ENCODE assay signal across 1 cellular context in the genomic region with DNA sequence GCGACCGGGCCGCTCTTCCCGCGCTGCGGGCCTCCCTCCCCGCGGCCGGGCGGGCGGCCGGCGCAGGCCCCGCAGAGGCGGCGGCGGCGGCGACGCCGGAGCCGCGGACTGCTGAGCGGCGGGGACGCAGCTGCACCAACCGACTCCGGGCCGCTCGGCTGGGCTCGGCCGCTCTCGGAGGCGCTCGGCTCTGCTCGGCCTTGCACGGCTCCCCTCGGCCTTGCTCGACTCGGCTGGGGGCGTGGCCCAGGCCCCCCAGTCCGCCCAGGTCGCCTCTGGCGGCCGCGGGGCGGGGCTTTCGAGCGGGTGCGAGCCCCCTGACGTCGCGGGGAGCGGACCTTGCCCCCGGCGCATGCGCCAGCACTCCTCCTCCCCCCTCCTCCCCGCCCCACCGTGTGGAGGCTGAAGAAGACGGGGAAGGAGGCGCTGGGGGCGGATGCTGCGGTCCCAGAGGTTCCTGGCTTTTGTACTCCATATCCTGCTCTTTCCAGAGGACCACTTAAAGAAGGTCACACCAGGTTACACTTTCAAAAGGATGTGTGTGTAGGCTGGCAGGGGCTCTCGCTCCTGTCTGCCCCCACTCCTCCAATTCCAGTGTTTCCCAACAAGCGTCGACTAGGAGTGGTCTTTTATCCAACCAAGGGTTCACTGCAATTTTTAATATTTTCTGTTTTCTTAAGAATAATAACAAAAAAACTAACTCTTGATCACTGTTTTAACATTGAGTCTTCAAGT.
TF ChIP-seq lines count a peak whose summit lies in the region.

A gene with protein sequence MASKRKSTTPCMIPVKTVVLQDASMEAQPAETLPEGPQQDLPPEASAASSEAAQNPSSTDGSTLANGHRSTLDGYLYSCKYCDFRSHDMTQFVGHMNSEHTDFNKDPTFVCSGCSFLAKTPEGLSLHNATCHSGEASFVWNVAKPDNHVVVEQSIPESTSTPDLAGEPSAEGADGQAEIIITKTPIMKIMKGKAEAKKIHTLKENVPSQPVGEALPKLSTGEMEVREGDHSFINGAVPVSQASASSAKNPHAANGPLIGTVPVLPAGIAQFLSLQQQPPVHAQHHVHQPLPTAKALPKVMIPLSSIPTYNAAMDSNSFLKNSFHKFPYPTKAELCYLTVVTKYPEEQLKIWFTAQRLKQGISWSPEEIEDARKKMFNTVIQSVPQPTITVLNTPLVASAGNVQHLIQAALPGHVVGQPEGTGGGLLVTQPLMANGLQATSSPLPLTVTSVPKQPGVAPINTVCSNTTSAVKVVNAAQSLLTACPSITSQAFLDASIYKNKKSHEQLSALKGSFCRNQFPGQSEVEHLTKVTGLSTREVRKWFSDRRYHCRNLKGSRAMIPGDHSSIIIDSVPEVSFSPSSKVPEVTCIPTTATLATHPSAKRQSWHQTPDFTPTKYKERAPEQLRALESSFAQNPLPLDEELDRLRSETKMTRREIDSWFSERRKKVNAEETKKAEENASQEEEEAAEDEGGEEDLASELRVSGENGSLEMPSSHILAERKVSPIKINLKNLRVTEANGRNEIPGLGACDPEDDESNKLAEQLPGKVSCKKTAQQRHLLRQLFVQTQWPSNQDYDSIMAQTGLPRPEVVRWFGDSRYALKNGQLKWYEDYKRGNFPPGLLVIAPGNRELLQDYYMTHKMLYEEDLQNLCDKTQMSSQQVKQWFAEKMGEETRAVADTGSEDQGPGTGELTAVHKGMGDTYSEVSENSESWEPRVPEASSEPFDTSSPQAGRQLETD (minus strand): TSS at position 196 of the 735 bp plus-strand sequence. CDS start 112,815 bp downstream, outside the sequence.

TF ChIP-seq in HepG2, 621 proteins besides CTCF, POLR2A, EP300 and RAD21 (continued from another document and continues in another):
- TF ChIP-seq TCF12 (IDR thresholded peaks at IDR 0.05) (no peak), TCF12 (CRISPR knock-in tag; IDR thresholded peaks at IDR 0.05) (0 out of 2 replicates have a peak, but pooled peaks have one; percentile 61), TBX2 (CRISPR knock-in tag; IDR thresholded peaks at IDR 0.05; ENCODE audit: borderline replicate concordance) (peak; percentile 25), ZNF263 (CRISPR knock-in tag; IDR thresholded peaks at IDR 0.05) (peak; percentile 82), NCOA1 (CRISPR knock-in tag; IDR thresholded peaks at IDR 0.05) (peak; percentile 26; the same call in 1 of the 2 replicates), KMT2B (CRISPR knock-in tag; IDR thresholded peaks at IDR 0.05) (peak; percentile 41; the same call in 1 of the 2 replicates), ZNF589 (CRISPR knock-in tag; conservative IDR thresholded peaks at IDR 0.05) (no peak), TCF7 (IDR thresholded peaks at IDR 0.05; ENCODE audit: low read depth) (no peak; the same call in 1 of the 2 replicates), ZNF101 (CRISPR knock-in tag; IDR thresholded peaks at IDR 0.05; ENCODE audit: borderline replicate concordance, low read depth) (no peak), ZKSCAN1 (IDR thresholded peaks at IDR 0.05; ENCODE audit: low read length) (no peak), ZNF747 (CRISPR knock-in tag; IDR thresholded peaks at IDR 0.05; ENCODE audit: borderline replicate concordance) (no peak; the same call in 1 of the 2 replicates), ONECUT2 (CRISPR knock-in tag; IDR thresholded peaks at IDR 0.05) (no peak), MTF2 (CRISPR knock-in tag; IDR thresholded peaks at IDR 0.05; ENCODE audit: borderline replicate concordance) (no peak), EHMT2 (IDR thresholded peaks at IDR 0.05; ENCODE audit: borderline replicate concordance, low read depth, low read length) (no peak), ZNF317 (CRISPR knock-in tag; IDR thresholded peaks at IDR 0.05) (0 out of 2 replicates have a peak, but pooled peaks have one; percentile 66), HNRNPK (IDR thresholded peaks at IDR 0.05; ENCODE audit: low read depth, low read length, poor library complexity, severe bottlenecking) (peak; percentile 78), HOXA7 (CRISPR knock-in tag; IDR thresholded peaks at IDR 0.05) (no peak), ZNF850 (CRISPR knock-in tag; conservative IDR thresholded peaks at IDR 0.05) (peak; percentile 67; the same call in 1 of the 2 replicates), ARID2 (CRISPR knock-in tag; IDR thresholded peaks at IDR 0.05; ENCODE audit: borderline replicate concordance) (no peak), NFE2L1 (CRISPR knock-in tag; IDR thresholded peaks at IDR 0.05; ENCODE audit: borderline replicate concordance) (no peak), SP4 (CRISPR knock-in tag; IDR thresholded peaks at IDR 0.05) (peak; percentile 94), ZNF468 (CRISPR knock-in tag; IDR thresholded peaks at IDR 0.05) (no peak), ZNF614 (CRISPR knock-in tag; IDR thresholded peaks at IDR 0.05; ENCODE audit: borderline replicate concordance) (no peak), PRMT3 (CRISPR knock-in tag; IDR thresholded peaks at IDR 0.05; ENCODE audit: borderline replicate concordance, low read depth) (no peak), NFKBIZ (CRISPR knock-in tag; IDR thresholded peaks at IDR 0.05) (no peak; the same call in 1 of the 2 replicates), ZNF598 (CRISPR knock-in tag; IDR thresholded peaks at IDR 0.05; ENCODE audit: borderline replicate concordance) (no peak), IRX3 (CRISPR knock-in tag; IDR thresholded peaks at IDR 0.05; ENCODE audit: borderline replicate concordance, low read depth) (no peak), ZNF205 (CRISPR knock-in tag; IDR thresholded peaks at IDR 0.05) (peak; percentile 49; the same call in 1 of the 2 replicates), FOXK1 (CRISPR knock-in tag; IDR thresholded peaks at IDR 0.05; ENCODE audit: borderline replicate concordance, low read depth) (peak; percentile 67; the same call in 1 of the 2 replicates), ZNF776 (CRISPR knock-in tag; IDR thresholded peaks at IDR 0.05) (peak; percentile 21), TSC22D2 (CRISPR knock-in tag; IDR thresholded peaks at IDR 0.05; ENCODE audit: borderline replicate concordance) (no peak), ZNF24 (IDR thresholded peaks at IDR 0.05) (no peak)
- TF ChIP-seq, protein P1, sequence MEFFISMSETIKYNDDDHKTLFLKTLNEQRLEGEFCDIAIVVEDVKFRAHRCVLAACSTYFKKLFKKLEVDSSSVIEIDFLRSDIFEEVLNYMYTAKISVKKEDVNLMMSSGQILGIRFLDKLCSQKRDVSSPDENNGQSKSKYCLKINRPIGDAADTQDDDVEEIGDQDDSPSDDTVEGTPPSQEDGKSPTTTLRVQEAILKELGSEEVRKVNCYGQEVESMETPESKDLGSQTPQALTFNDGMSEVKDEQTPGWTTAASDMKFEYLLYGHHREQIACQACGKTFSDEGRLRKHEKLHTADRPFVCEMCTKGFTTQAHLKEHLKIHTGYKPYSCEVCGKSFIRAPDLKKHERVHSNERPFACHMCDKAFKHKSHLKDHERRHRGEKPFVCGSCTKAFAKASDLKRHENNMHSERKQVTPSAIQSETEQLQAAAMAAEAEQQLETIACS (CRISPR knock-in tag; IDR thresholded peaks at IDR 0.05): no peak
- TF ChIP-seq, protein P2, sequence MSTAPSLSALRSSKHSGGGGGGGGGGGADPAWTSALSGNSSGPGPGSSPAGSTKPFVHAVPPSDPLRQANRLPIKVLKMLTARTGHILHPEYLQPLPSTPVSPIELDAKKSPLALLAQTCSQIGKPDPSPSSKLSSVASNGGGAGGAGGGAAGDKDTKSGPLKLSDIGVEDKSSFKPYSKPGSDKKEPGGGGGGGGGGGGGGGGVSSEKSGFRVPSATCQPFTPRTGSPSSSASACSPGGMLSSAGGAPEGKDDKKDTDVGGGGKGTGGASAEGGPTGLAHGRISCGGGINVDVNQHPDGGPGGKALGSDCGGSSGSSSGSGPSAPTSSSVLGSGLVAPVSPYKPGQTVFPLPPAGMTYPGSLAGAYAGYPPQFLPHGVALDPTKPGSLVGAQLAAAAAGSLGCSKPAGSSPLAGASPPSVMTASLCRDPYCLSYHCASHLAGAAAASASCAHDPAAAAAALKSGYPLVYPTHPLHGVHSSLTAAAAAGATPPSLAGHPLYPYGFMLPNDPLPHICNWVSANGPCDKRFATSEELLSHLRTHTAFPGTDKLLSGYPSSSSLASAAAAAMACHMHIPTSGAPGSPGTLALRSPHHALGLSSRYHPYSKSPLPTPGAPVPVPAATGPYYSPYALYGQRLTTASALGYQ (CRISPR knock-in tag; IDR thresholded peaks at IDR 0.05): no peak; the same call in 1 of the 2 replicates
- TF ChIP-seq, protein P3, sequence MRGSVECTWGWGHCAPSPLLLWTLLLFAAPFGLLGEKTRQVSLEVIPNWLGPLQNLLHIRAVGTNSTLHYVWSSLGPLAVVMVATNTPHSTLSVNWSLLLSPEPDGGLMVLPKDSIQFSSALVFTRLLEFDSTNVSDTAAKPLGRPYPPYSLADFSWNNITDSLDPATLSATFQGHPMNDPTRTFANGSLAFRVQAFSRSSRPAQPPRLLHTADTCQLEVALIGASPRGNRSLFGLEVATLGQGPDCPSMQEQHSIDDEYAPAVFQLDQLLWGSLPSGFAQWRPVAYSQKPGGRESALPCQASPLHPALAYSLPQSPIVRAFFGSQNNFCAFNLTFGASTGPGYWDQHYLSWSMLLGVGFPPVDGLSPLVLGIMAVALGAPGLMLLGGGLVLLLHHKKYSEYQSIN (CRISPR knock-in tag; IDR thresholded peaks at IDR 0.05; ENCODE audit: borderline replicate concordance): no peak
- TF ChIP-seq, protein P4, sequence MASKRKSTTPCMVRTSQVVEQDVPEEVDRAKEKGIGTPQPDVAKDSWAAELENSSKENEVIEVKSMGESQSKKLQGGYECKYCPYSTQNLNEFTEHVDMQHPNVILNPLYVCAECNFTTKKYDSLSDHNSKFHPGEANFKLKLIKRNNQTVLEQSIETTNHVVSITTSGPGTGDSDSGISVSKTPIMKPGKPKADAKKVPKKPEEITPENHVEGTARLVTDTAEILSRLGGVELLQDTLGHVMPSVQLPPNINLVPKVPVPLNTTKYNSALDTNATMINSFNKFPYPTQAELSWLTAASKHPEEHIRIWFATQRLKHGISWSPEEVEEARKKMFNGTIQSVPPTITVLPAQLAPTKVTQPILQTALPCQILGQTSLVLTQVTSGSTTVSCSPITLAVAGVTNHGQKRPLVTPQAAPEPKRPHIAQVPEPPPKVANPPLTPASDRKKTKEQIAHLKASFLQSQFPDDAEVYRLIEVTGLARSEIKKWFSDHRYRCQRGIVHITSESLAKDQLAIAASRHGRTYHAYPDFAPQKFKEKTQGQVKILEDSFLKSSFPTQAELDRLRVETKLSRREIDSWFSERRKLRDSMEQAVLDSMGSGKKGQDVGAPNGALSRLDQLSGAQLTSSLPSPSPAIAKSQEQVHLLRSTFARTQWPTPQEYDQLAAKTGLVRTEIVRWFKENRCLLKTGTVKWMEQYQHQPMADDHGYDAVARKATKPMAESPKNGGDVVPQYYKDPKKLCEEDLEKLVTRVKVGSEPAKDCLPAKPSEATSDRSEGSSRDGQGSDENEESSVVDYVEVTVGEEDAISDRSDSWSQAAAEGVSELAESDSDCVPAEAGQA (IDR thresholded peaks at IDR 0.05; ENCODE audit: low read depth): 0 out of 2 replicates have a peak, but pooled peaks have one; percentile 27
- TF ChIP-seq, protein P4 (CRISPR knock-in tag; IDR thresholded peaks at IDR 0.05; ENCODE audit: borderline replicate concordance): no peak
- TF ChIP-seq, protein P5, sequence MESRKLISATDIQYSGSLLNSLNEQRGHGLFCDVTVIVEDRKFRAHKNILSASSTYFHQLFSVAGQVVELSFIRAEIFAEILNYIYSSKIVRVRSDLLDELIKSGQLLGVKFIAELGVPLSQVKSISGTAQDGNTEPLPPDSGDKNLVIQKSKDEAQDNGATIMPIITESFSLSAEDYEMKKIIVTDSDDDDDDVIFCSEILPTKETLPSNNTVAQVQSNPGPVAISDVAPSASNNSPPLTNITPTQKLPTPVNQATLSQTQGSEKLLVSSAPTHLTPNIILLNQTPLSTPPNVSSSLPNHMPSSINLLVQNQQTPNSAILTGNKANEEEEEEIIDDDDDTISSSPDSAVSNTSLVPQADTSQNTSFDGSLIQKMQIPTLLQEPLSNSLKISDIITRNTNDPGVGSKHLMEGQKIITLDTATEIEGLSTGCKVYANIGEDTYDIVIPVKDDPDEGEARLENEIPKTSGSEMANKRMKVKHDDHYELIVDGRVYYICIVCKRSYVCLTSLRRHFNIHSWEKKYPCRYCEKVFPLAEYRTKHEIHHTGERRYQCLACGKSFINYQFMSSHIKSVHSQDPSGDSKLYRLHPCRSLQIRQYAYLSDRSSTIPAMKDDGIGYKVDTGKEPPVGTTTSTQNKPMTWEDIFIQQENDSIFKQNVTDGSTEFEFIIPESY (CRISPR knock-in tag; IDR thresholded peaks at IDR 0.05): no peak
- TF ChIP-seq, protein P6, sequence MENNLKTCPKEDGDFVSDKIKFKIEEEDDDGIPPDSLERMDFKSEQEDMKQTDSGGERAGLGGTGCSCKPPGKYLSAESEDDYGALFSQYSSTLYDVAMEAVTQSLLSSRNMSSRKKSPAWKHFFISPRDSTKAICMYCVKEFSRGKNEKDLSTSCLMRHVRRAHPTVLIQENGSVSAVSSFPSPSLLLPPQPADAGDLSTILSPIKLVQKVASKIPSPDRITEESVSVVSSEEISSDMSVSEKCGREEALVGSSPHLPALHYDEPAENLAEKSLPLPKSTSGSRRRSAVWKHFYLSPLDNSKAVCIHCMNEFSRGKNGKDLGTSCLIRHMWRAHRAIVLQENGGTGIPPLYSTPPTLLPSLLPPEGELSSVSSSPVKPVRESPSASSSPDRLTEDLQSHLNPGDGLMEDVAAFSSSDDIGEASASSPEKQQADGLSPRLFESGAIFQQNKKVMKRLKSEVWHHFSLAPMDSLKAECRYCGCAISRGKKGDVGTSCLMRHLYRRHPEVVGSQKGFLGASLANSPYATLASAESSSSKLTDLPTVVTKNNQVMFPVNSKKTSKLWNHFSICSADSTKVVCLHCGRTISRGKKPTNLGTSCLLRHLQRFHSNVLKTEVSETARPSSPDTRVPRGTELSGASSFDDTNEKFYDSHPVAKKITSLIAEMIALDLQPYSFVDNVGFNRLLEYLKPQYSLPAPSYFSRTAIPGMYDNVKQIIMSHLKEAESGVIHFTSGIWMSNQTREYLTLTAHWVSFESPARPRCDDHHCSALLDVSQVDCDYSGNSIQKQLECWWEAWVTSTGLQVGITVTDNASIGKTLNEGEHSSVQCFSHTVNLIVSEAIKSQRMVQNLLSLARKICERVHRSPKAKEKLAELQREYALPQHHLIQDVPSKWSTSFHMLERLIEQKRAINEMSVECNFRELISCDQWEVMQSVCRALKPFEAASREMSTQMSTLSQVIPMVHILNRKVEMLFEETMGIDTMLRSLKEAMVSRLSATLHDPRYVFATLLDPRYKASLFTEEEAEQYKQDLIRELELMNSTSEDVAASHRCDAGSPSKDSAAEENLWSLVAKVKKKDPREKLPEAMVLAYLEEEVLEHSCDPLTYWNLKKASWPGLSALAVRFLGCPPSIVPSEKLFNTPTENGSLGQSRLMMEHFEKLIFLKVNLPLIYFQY (CRISPR knock-in tag; IDR thresholded peaks at IDR 0.05; ENCODE audit: borderline replicate concordance): no peak
